Comparison of ENCODE assay signal across 12 cellular contexts in the genomic region with DNA sequence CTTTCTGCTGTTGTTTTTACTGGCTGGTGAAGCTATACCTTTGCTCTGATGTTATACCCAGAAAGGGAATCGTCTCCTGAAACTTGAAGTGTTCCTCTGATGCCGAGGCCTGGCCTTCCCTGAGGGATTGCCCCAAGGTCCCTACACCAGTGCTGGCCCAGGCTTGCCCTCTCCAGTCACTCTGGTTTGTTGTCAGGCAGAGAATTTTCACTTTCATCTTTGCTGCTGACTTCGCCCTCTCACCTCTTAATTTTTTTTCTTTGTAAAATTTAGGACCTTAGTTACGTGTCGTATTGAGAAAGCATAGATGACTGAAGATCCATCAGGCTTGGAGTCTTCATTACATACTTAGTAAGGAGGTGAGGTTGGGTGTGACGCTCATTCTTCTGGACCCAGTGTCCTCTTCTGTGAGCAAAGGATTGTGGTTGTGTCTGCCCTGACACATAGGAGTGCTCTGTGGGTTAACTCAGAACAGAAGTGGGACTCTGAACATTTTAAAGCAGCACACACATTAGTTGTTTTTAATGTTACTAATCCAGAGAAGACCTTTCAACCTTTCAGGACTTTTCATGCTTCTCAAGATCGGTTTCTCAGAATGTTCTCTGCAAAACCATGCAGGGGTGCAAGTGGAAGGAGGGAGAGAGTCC. TPM values are rescaled to one million over a fixed set of nuclear protein-coding genes. Genes with fewer than 3 reads are reported as not detected.
DNase-seq lines count a peak whose midpoint lies in the region; ATAC-seq and TF ChIP-seq lines count a peak whose summit lies in the region.
"Had no signal": no experiment of that assay in that cellular context is flagged by ENCODE, and none has a peak within 500 bp of the region (broad histone marks: within the 10 kb centered on the region; RNA-seq: fewer than 3 reads in every experiment).

No MANE protein-coding gene starts in this region.

- H3K27ac ChIP-seq in cardiac muscle cell (peak overlapping the region; percentile 39), left ventricle myocardium inferior (replicated peaks) (no peak overlapping the region), substantia nigra (ENCODE audit: low read depth, low read length, poor library complexity, severe bottlenecking) (peak overlapping the region; percentile 19), hepatocyte (no peak overlapping the region)
- H3K27ac ChIP-seq: suprapubic skin had no signal

- no peaks in the 10 kb centered on the region for H3K9me2 ChIP-seq in hepatocyte (replicated peaks; ENCODE audit: insufficient read depth)

- intact Hi-C loops in left ventricle myocardium inferior (cut with micrococcal nuclease), result no loop called here
- intact Hi-C loops in activated CD4-positive, alpha-beta memory T cell treated with anti-CD3 and anti-CD28 coated beads for 36 hours (cut with micrococcal nuclease), result loop anchor here (1.0 kb wide), 1 partner anchor 13 kb away; no protein-coding TSS in a partner anchor

- no peaks in the 10 kb centered on the region for H3K27me3 Mint-ChIP-seq in activated CD4-positive, alpha-beta memory T cell treated with anti-CD3 and anti-CD28 coated beads for 36 hours
- H3K27me3 Mint-ChIP-seq: IgD-negative memory B cell had no signal

- H3K27me3 ChIP-seq in cardiac muscle cell (no peaks in the 10 kb centered on the region), left ventricle myocardium inferior (ENCODE audit: low read depth) (no peaks in the 10 kb centered on the region), hepatocyte (no peaks in the 10 kb centered on the region)
- H3K27me3 ChIP-seq: BE2C, suprapubic skin had no signal

- H3K9me3 ChIP-seq in cardiac muscle cell (ENCODE audit: low read depth) (no peaks in the 10 kb centered on the region), left ventricle myocardium inferior (replicated peaks) (no peaks in the 10 kb centered on the region), hepatocyte (ENCODE audit: low read depth) (no peaks in the 10 kb centered on the region)
- H3K9me3 ChIP-seq: BE2C, suprapubic skin had no signal

- peaks cover 37% of the 10 kb centered on the region for H3K4me1 Mint-ChIP-seq in activated CD4-positive, alpha-beta memory T cell treated with anti-CD3 and anti-CD28 coated beads for 36 hours (ENCODE audit: low read depth)

- H3K9me3 Mint-ChIP-seq in activated CD4-positive, alpha-beta memory T cell treated with anti-CD3 and anti-CD28 coated beads for 36 hours, result no peaks in the 10 kb centered on the region
- H3K9me3 Mint-ChIP-seq: IgD-negative memory B cell had no signal

- peaks cover 85% of the 10 kb centered on the region for H3K79me2 ChIP-seq in hepatocyte

- H3K4me3 Mint-ChIP-seq in activated CD4-positive, alpha-beta memory T cell treated with anti-CD3 and anti-CD28 coated beads for 36 hours, result no peak overlapping the region

- WGBS in hepatocyte (ENCODE audit: low lambda C conversion rate, missing lambda C conversion rate), result 91% methylated on average over 7 of the region's 7 CpGs

- H3K36me3 Mint-ChIP-seq in activated CD4-positive, alpha-beta memory T cell treated with anti-CD3 and anti-CD28 coated beads for 36 hours, result no peaks in the 10 kb centered on the region

- peak overlapping the region; percentile 25 for H3K27ac Mint-ChIP-seq in activated CD4-positive, alpha-beta memory T cell treated with anti-CD3 and anti-CD28 coated beads for 36 hours
- H3K27ac Mint-ChIP-seq: IgD-negative memory B cell had no signal

- peak; percentile 66 for ATAC-seq in HG02759 (IDR thresholded peaks at IDR 0.05; ENCODE audit: unreplicated experiment)
- ATAC-seq: sciatic nerve had no signal

- H3K36me3 ChIP-seq in cardiac muscle cell, result no peaks in the 10 kb centered on the region
- H3K36me3 ChIP-seq in left ventricle myocardium inferior, result no peaks in the 10 kb centered on the region
- no peaks in the 10 kb centered on the region for H3K36me3 ChIP-seq in hepatocyte (replicated peaks; ENCODE audit: insufficient read depth, low read depth)
- H3K36me3 ChIP-seq: BE2C, suprapubic skin had no signal

- no peak overlapping the region for H3K4me2 ChIP-seq in hepatocyte

- peaks cover 27% of the 10 kb centered on the region for H3K4me1 ChIP-seq in cardiac muscle cell (ENCODE audit: low read depth)
- peaks cover 19% of the 10 kb centered on the region for H3K4me1 ChIP-seq in left ventricle myocardium inferior
- no peaks in the 10 kb centered on the region for H3K4me1 ChIP-seq in hepatocyte (ENCODE audit: insufficient read depth)

- CTCF ChIA-PET in activated CD4-positive, alpha-beta memory T cell treated with anti-CD3 and anti-CD28 coated beads for 36 hours (lab: Charles Lee), result interaction anchor here (1.2 kb wide), 1 partner anchor 143 kb away, joined by 3 read pairs; no protein-coding TSS in a partner anchor

- POLR2A ChIA-PET in activated CD4-positive, alpha-beta memory T cell treated with anti-CD3 and anti-CD28 coated beads for 36 hours (lab: Charles Lee), result no interaction called here

- H2AFZ ChIP-seq in hepatocyte, result no peak overlapping the region

- H3K4me3 ChIP-seq in cardiac muscle cell (no peak overlapping the region), left ventricle myocardium inferior (no peak overlapping the region), hepatocyte (no peak overlapping the region)
- H3K4me3 ChIP-seq: suprapubic skin had no signal

- TF ChIP-seq CTCF in cardiac muscle cell (IDR thresholded peaks at IDR 0.05; ENCODE audit: low read depth, low read length), result no peak
- TF ChIP-seq CTCF in left ventricle myocardium inferior (IDR thresholded peaks at IDR 0.05; ENCODE audit: borderline replicate concordance), result no peak
- TF ChIP-seq CTCF in hepatocyte (IDR thresholded peaks at IDR 0.05; ENCODE audit: poor library complexity), result no peak

- peaks cover 13% of the 10 kb centered on the region for H4K20me1 ChIP-seq in hepatocyte (ENCODE audit: insufficient read depth, poor library complexity, severe bottlenecking)

- DNase-seq in cardiac muscle cell (ENCODE audit: low read depth in 1 of 2, low spot score in 1 of 2) (no peak), left ventricle myocardium inferior (no peak), substantia nigra (lab: John Stamatoyannopoulos, UW) (no peak), hepatocyte (ENCODE audit: low spot score) (no peak), NCI-H82 (lab: John Stamatoyannopoulos, UW) (no peak), iPS-NIHi7 (ENCODE audit: extremely low spot score) (no peak)
- peak; percentile 54 for DNase-seq in activated CD4-positive, alpha-beta memory T cell treated with anti-CD3 and anti-CD28 coated beads for 36 hours
- DNase-seq: BE2C had no signal

RNA-seq across cellular contexts. Expression of a gene that starts 45.4 kb away (rescaled TPM):
- total RNA-seq in cardiac muscle cell (92.8 and 118 TPM in 2 replicates), left ventricle myocardium inferior (111 TPM), hepatocyte (129 and 132 TPM in 2 replicates)
- polyA plus RNA-seq in cardiac muscle cell (20.0 and 24.4 TPM in 2 replicates), hepatocyte (30.1 and 32.8 TPM in 2 replicates)
- 10 to 100 TPM; 15.9 to 16.3 TPM for total RNA-seq in activated CD4-positive, alpha-beta memory T cell treated with anti-CD3 and anti-CD28 coated beads for 36 hours

Comparison
In these comparisons a context has a peak if more than half of its experiments do, and no peak if none do; other contexts are left out.
1. H3K27ac ChIP-seq: peak in cardiac muscle cell (single experiment) and substantia nigra (single experiment); none in left ventricle myocardium inferior (single experiment) and hepatocyte (single experiment).